11 cellular contexts compared by ENCODE assay signal in genomic region chr15:28955686-28956421, GRCh38.
DNase-seq lines count a peak whose midpoint lies in the region; ATAC-seq, FAIRE-seq and TF ChIP-seq lines count a peak whose summit lies in the region.
"Had no signal": no experiment of that assay in that cellular context is flagged by ENCODE, and none has a peak within 500 bp of the region (broad histone marks: within the 10 kb centered on the region; RNA-seq: fewer than 3 reads in every experiment).

No MANE protein-coding gene starts in this region.

- TF ChIP-seq CTCF in MM.1S (IDR thresholded peaks at IDR 0.05; ENCODE audit: low read length) (no peak), astrocyte (IDR thresholded peaks at IDR 0.05; ENCODE audit: insufficient read depth, low read depth, low read length) (no peak)

- H2AFZ ChIP-seq in MM.1S (ENCODE audit: low read length) (no peak overlapping the region), astrocyte (ENCODE audit: low read depth, low read length) (peak overlapping the region; percentile 21)

- ATAC-seq in GM21529 (IDR thresholded peaks at IDR 0.05; ENCODE audit: unreplicated experiment): no peak
- no peak for ATAC-seq in activated T-helper 17 cell treated with anti-CD3 and anti-CD28 coated beads, Interleukin-2, amount 50 U/mL, for 72 hours (replicated peaks)

- no peaks in the 10 kb centered on the region for H3K27me3 Mint-ChIP-seq in astrocyte (ENCODE audit: low read depth, unreplicated experiment)
- H3K27me3 Mint-ChIP-seq in activated T-helper 17 cell treated with anti-CD3 and anti-CD28 coated beads, Interleukin-2, amount 50 U/mL, for 72 hours: no peaks in the 10 kb centered on the region

- H3K9me2 ChIP-seq in MM.1S (replicated peaks; ENCODE audit: insufficient read depth, low read length): no peaks in the 10 kb centered on the region

- H3F3A ChIP-seq in MM.1S (ENCODE audit: insufficient read depth, low read length): no peaks in the 10 kb centered on the region

- H3K9me3 Mint-ChIP-seq in astrocyte (ENCODE audit: unreplicated experiment): peaks cover 5% of the 10 kb centered on the region
- H3K9me3 Mint-ChIP-seq in activated T-helper 17 cell treated with anti-CD3 and anti-CD28 coated beads, Interleukin-2, amount 50 U/mL, for 72 hours: no peaks in the 10 kb centered on the region

- H3K79me2 ChIP-seq in MM.1S (ENCODE audit: low read length) (peaks cover 6% of the 10 kb centered on the region; the same call in 1 of the 2 replicates), astrocyte (ENCODE audit: insufficient read depth, low read length) (peaks cover 6% of the 10 kb centered on the region)

- peak overlapping the region; percentile 82 for H3K27ac Mint-ChIP-seq in astrocyte (ENCODE audit: unreplicated experiment)
- no peak overlapping the region for H3K27ac Mint-ChIP-seq in activated T-helper 17 cell treated with anti-CD3 and anti-CD28 coated beads, Interleukin-2, amount 50 U/mL, for 72 hours

- DNase-seq in EH (ENCODE audit: low read depth) (peak; percentile 95), MM.1S (peak; percentile 47), astrocyte (ENCODE audit: low read depth) (peak; percentile 91), myocyte (ENCODE audit: low read depth) (peak; percentile 7), caudate nucleus (lab: John Stamatoyannopoulos, UW) (no peak)
- no peak for DNase-seq in activated CD4-positive, alpha-beta T cell treated with anti-CD3 and anti-CD28 coated beads for 48 hours
- DNase-seq: activated effector memory CD4-positive, alpha-beta T cell treated with anti-CD3 and anti-CD28 coated beads, Interleukin-2, amount 50 U/mL, for 16 hours; T-helper 9 cell had no signal

- H3K4me3 ChIP-seq in MM.1S (ENCODE audit: low read length) (no peak overlapping the region), astrocyte (ENCODE audit: insufficient read depth, low read depth, low read length) (peak overlapping the region; percentile 30)
- H3K4me3 ChIP-seq: prostate gland had no signal

- peaks cover 18% of the 10 kb centered on the region for H3K4me1 ChIP-seq in MM.1S (ENCODE audit: low read length)
- peaks cover 21% of the 10 kb centered on the region for H3K4me1 ChIP-seq in astrocyte (ENCODE audit: insufficient read depth, low read length)
- H3K4me1 ChIP-seq: prostate gland had no signal

- H3K4me3 Mint-ChIP-seq in astrocyte (ENCODE audit: unreplicated experiment): no peak overlapping the region
- no peak overlapping the region for H3K4me3 Mint-ChIP-seq in activated T-helper 17 cell treated with anti-CD3 and anti-CD28 coated beads, Interleukin-2, amount 50 U/mL, for 72 hours

- no peak for FAIRE-seq in astrocyte (lab: Jason Lieb, UNC)

- peaks cover 4% of the 10 kb centered on the region for H3K36me3 Mint-ChIP-seq in astrocyte (ENCODE audit: low read depth, unreplicated experiment)
- H3K36me3 Mint-ChIP-seq in activated T-helper 17 cell treated with anti-CD3 and anti-CD28 coated beads, Interleukin-2, amount 50 U/mL, for 72 hours (ENCODE audit: low read depth): no peaks in the 10 kb centered on the region

- no peaks in the 10 kb centered on the region for H4K20me1 ChIP-seq in MM.1S (ENCODE audit: insufficient read depth, low read length)
- no peaks in the 10 kb centered on the region for H4K20me1 ChIP-seq in astrocyte (ENCODE audit: insufficient read depth, low read length)

- H3K9me3 ChIP-seq in MM.1S (replicated peaks; ENCODE audit: insufficient read depth, low read length) (no peaks in the 10 kb centered on the region), astrocyte (ENCODE audit: insufficient read depth, low read depth, low read length) (no peaks in the 10 kb centered on the region)
- H3K9me3 ChIP-seq: prostate gland had no signal

- no peaks in the 10 kb centered on the region for H3K27me3 ChIP-seq in MM.1S (replicated peaks; ENCODE audit: insufficient read depth, low read length)
- no peaks in the 10 kb centered on the region for H3K27me3 ChIP-seq in astrocyte (ENCODE audit: insufficient read depth, low read length)

- H3K4me2 ChIP-seq in MM.1S (ENCODE audit: low read depth, low read length): no peak overlapping the region; the same call in 1 of the 2 replicates
- peak overlapping the region; percentile 74 for H3K4me2 ChIP-seq in astrocyte (ENCODE audit: low read length)

- H3K9ac ChIP-seq in MM.1S (ENCODE audit: low read length) (no peak overlapping the region), astrocyte (ENCODE audit: low read length) (no peak overlapping the region)

- H3K4me1 Mint-ChIP-seq in astrocyte (ENCODE audit: low read depth, unreplicated experiment): peaks cover 16% of the 10 kb centered on the region
- peaks cover 16% of the 10 kb centered on the region for H3K4me1 Mint-ChIP-seq in activated T-helper 17 cell treated with anti-CD3 and anti-CD28 coated beads, Interleukin-2, amount 50 U/mL, for 72 hours

- H3K27ac ChIP-seq in MM.1S (ENCODE audit: low read length) (no peak overlapping the region), astrocyte (ENCODE audit: low read depth, low read length) (no peak overlapping the region), caudate nucleus (ENCODE audit: low read depth, low read length) (no peak overlapping the region)
- H3K27ac ChIP-seq: prostate gland had no signal

- H3K36me3 ChIP-seq in MM.1S (replicated peaks; ENCODE audit: insufficient read depth, low read length) (no peaks in the 10 kb centered on the region), astrocyte (ENCODE audit: insufficient read depth, low read length) (no peaks in the 10 kb centered on the region)
- H3K36me3 ChIP-seq: prostate gland had no signal

Comparison
In these comparisons a context has a peak if more than half of its experiments do, and no peak if none do; other contexts are left out.
1. DNase-seq: peak in EH (single experiment), MM.1S (single experiment), astrocyte (single experiment) and myocyte (single experiment); none in activated CD4-positive, alpha-beta T cell treated with anti-CD3 and anti-CD28 coated beads for 48 hours (single experiment) and caudate nucleus (0 of 61).